In genomic region chr2:156574112-156574511, GRCh38 we compare ENCODE assay signal across 21 cellular contexts.
"Had no signal": no experiment of that assay in that cellular context is flagged by ENCODE, and none has a peak within 500 bp of the region (broad histone marks: within the 10 kb centered on the region; RNA-seq: fewer than 3 reads in every experiment).

No MANE protein-coding gene starts in this region.

- DNase-seq: activated CD4-positive, alpha-beta T cell treated with anti-CD3 and anti-CD28 coated beads for 1 hour; activated gamma-delta T cell treated with Interleukin-2 at 50 U/mL for 16 hours; activated T-cell treated with anti-CD3 and anti-CD28 coated beads, Interleukin-2, amount 50 U/mL, for 1 hour; aorta; effector CD4-positive, alpha-beta T cell; foreskin keratinocyte; glutamatergic neuron; hippocampal formation; kidney glomerular epithelial cell; left ventricle myocardium inferior; naive thymus-derived CD8-positive, alpha-beta T cell; pancreas; right cardiac atrium; stimulated activated CD4-positive, alpha-beta T cell treated with anti-CD3 and anti-CD28 coated beads, Interleukin-4, amount 100 ng/mL, for 24 hours; substantia nigra; thyroid gland had no signal

- H3K27me3 Mint-ChIP-seq: activated naive CD4-positive, alpha-beta T cell treated with anti-CD3 and anti-CD28 coated beads, Interleukin-2, amount 50 U/mL, for 24 hours; brain; naive thymus-derived CD8-positive, alpha-beta T cell; stimulated activated naive CD8-positive, alpha-beta T cell treated with anti-CD3 and anti-CD28 coated beads, Interleukin-15, Interleukin-2, amounts not matched to agents 100 ng/mL and 50 ng/mL, for 24 hours had no signal

- H3K4me1 Mint-ChIP-seq: brain had no signal

- ATAC-seq: foreskin keratinocyte; naive thymus-derived CD8-positive, alpha-beta T cell; pancreas; right cardiac atrium had no signal

- H3K4me3 Mint-ChIP-seq: activated naive CD4-positive, alpha-beta T cell treated with anti-CD3 and anti-CD28 coated beads, Interleukin-2, amount 50 U/mL, for 24 hours; brain; mesothelial cell of epicardium; naive thymus-derived CD8-positive, alpha-beta T cell; stimulated activated naive CD8-positive, alpha-beta T cell treated with anti-CD3 and anti-CD28 coated beads, Interleukin-15, Interleukin-2, amounts not matched to agents 100 ng/mL and 50 ng/mL, for 24 hours had no signal

- H3K27ac Mint-ChIP-seq: activated naive CD4-positive, alpha-beta T cell treated with anti-CD3 and anti-CD28 coated beads, Interleukin-2, amount 50 U/mL, for 24 hours; brain; mesothelial cell of epicardium had no signal

- FAIRE-seq: pancreas, urothelium cell line had no signal

- H3K9me3 Mint-ChIP-seq: activated naive CD4-positive, alpha-beta T cell treated with anti-CD3 and anti-CD28 coated beads, Interleukin-2, amount 50 U/mL, for 24 hours; brain; naive thymus-derived CD8-positive, alpha-beta T cell; stimulated activated naive CD8-positive, alpha-beta T cell treated with anti-CD3 and anti-CD28 coated beads, Interleukin-15, Interleukin-2, amounts not matched to agents 100 ng/mL and 50 ng/mL, for 24 hours had no signal
